Comparison of ENCODE assay signal across 1 cellular context in genomic region chr20:651713-652610, GRCh38.
A peak's percentile ranks its signal among the peaks of the same experiment; 100 is the strongest.
TF ChIP-seq lines count a peak whose summit lies in the region.

No MANE protein-coding gene starts in this region.

TF ChIP-seq in HepG2, 621 proteins besides CTCF, POLR2A, EP300 and RAD21 (continues in another document):
- TF ChIP-seq ARHGAP35 (CRISPR knock-in tag; IDR thresholded peaks at IDR 0.05; ENCODE audit: borderline replicate concordance), result peak; percentile 19; the same call in 1 of the 2 replicates
- TF ChIP-seq ZNF691 (CRISPR knock-in tag; IDR thresholded peaks at IDR 0.05; ENCODE audit: borderline replicate concordance, low read depth), result 0 out of 2 replicates have a peak, but pooled peaks have one; percentile 65
- no peak for TF ChIP-seq ZNF512 (CRISPR knock-in tag; IDR thresholded peaks at IDR 0.05)
- TF ChIP-seq PAX8 (CRISPR knock-in tag; IDR thresholded peaks at IDR 0.05; ENCODE audit: borderline replicate concordance), result 0 out of 2 replicates have a peak, but pooled peaks have one; percentile 41
- TF ChIP-seq ZNF724P (CRISPR knock-in tag; IDR thresholded peaks at IDR 0.05; ENCODE audit: borderline replicate concordance), result 0 out of 2 replicates have a peak, but pooled peaks have one; percentile 52
- TF ChIP-seq RFXAP (CRISPR knock-in tag; IDR thresholded peaks at IDR 0.05; ENCODE audit: borderline replicate concordance), result 0 out of 2 replicates have a peak, but pooled peaks have one; percentile 45
- TF ChIP-seq ARID5B (CRISPR knock-in tag; IDR thresholded peaks at IDR 0.05), result peak; percentile 37
- no peak for TF ChIP-seq TGIF2 (CRISPR knock-in tag; IDR thresholded peaks at IDR 0.05)
- 0 out of 2 replicates have a peak, but pooled peaks have one; percentile 14 for TF ChIP-seq PAXIP1 (CRISPR knock-in tag; conservative IDR thresholded peaks at IDR 0.05)
- TF ChIP-seq ZNF775 (CRISPR knock-in tag; IDR thresholded peaks at IDR 0.05; ENCODE audit: borderline replicate concordance), result 0 out of 2 replicates have a peak, but pooled peaks have one; percentile 51
- no peak for TF ChIP-seq SMC3 (IDR thresholded peaks at IDR 0.05; ENCODE audit: low read length)
- TF ChIP-seq SNAPC2 (CRISPR knock-in tag; IDR thresholded peaks at IDR 0.05), result 0 out of 2 replicates have a peak, but pooled peaks have one; percentile 6
- 0 out of 2 replicates have a peak, but pooled peaks have one; percentile 41 for TF ChIP-seq ARNTL (CRISPR knock-in tag; IDR thresholded peaks at IDR 0.05)
- TF ChIP-seq ZNF251 (CRISPR knock-in tag; IDR thresholded peaks at IDR 0.05), result 0 out of 2 replicates have a peak, but pooled peaks have one; percentile 65
- 0 out of 2 replicates have a peak, but pooled peaks have one; percentile 5 for TF ChIP-seq U2AF2 (IDR thresholded peaks at IDR 0.05; ENCODE audit: low read depth, low read length)
- TF ChIP-seq ZSCAN25 (CRISPR knock-in tag; IDR thresholded peaks at IDR 0.05), result no peak
- peak; percentile 9; the same call in 1 of the 2 replicates for TF ChIP-seq ZNF709 (CRISPR knock-in tag; IDR thresholded peaks at IDR 0.05)
- peak; percentile 59; the same call in 1 of the 2 replicates for TF ChIP-seq ZNF350 (CRISPR knock-in tag; IDR thresholded peaks at IDR 0.05; ENCODE audit: borderline replicate concordance, low read depth)
- TF ChIP-seq HOXA7 (CRISPR knock-in tag; IDR thresholded peaks at IDR 0.05), result 0 out of 2 replicates have a peak, but pooled peaks have one; percentile 53
- peak; percentile 63; the same call in 1 of the 2 replicates for TF ChIP-seq ZNF318 (CRISPR knock-in tag; IDR thresholded peaks at IDR 0.05)
- TF ChIP-seq IKZF4 (CRISPR knock-in tag; IDR thresholded peaks at IDR 0.05; ENCODE audit: borderline replicate concordance, low read depth, not compliant biosample characterization), result no peak
- peak; percentile 46; the same call in 1 of the 2 replicates for TF ChIP-seq ZNF253 (CRISPR knock-in tag; IDR thresholded peaks at IDR 0.05; ENCODE audit: borderline replicate concordance)
- TF ChIP-seq FOXA3 (CRISPR knock-in tag; IDR thresholded peaks at IDR 0.05), result 0 out of 2 replicates have a peak, but pooled peaks have one; percentile 4
- TF ChIP-seq ZNF264 (CRISPR knock-in tag; IDR thresholded peaks at IDR 0.05), result 0 out of 2 replicates have a peak, but pooled peaks have one; percentile 34
- 0 out of 2 replicates have a peak, but pooled peaks have one; percentile 35 for TF ChIP-seq NR2F2 (IDR thresholded peaks at IDR 0.05; ENCODE audit: borderline replicate concordance, low read depth)
- 0 out of 2 replicates have a peak, but pooled peaks have one; percentile 34 for TF ChIP-seq FOSL1 (CRISPR knock-in tag; IDR thresholded peaks at IDR 0.05; ENCODE audit: borderline replicate concordance)
- TF ChIP-seq ZNF879 (CRISPR knock-in tag; IDR thresholded peaks at IDR 0.05), result 0 out of 2 replicates have a peak, but pooled peaks have one; percentile 82
- 0 out of 2 replicates have a peak, but pooled peaks have one; percentile 52 for TF ChIP-seq EEA1 (CRISPR knock-in tag; IDR thresholded peaks at IDR 0.05; ENCODE audit: borderline replicate concordance)
- 0 out of 2 replicates have a peak, but pooled peaks have one; percentile 61 for TF ChIP-seq NR2C2 (CRISPR knock-in tag; IDR thresholded peaks at IDR 0.05; ENCODE audit: borderline replicate concordance)
- TF ChIP-seq CHD2 (IDR thresholded peaks at IDR 0.05; ENCODE audit: low read depth, low read length), result no peak
- no peak for TF ChIP-seq NFRKB (IDR thresholded peaks at IDR 0.05)
- peak; percentile 26; the same call in 1 of the 2 replicates for TF ChIP-seq CENPT (CRISPR knock-in tag; IDR thresholded peaks at IDR 0.05; ENCODE audit: low read depth)
- TF ChIP-seq PHF21A (CRISPR knock-in tag; IDR thresholded peaks at IDR 0.05), result peak; percentile 41; the same call in 1 of the 2 replicates
- peak; percentile 2; the same call in 1 of the 2 replicates for TF ChIP-seq TFDP1 (CRISPR knock-in tag; IDR thresholded peaks at IDR 0.05; ENCODE audit: borderline replicate concordance)
- TF ChIP-seq CBX2 (IDR thresholded peaks at IDR 0.05; ENCODE audit: low read depth, low read length), result no peak
- 0 out of 2 replicates have a peak, but pooled peaks have one; percentile 62 for TF ChIP-seq CBX2 (CRISPR knock-in tag; IDR thresholded peaks at IDR 0.05; ENCODE audit: low read depth)
